1 cellular context compared by ENCODE assay signal in genomic region chr2:136162438-136162837, GRCh38.
TF ChIP-seq lines count a peak whose summit lies in the region.

No MANE protein-coding gene starts in this region.

TF ChIP-seq in Ishikawa, 13 proteins besides CTCF, POLR2A, EP300 and RAD21:
- peak; percentile 64 for TF ChIP-seq MAX (IDR thresholded peaks at IDR 0.05)
- TF ChIP-seq, protein P1, sequence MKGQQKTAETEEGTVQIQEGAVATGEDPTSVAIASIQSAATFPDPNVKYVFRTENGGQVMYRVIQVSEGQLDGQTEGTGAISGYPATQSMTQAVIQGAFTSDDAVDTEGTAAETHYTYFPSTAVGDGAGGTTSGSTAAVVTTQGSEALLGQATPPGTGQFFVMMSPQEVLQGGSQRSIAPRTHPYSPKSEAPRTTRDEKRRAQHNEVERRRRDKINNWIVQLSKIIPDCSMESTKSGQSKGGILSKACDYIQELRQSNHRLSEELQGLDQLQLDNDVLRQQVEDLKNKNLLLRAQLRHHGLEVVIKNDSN (IDR thresholded peaks at IDR 0.05): no peak
TF ChIP-seq in Ishikawa: peak in this region for 1.
